Comparison of ENCODE assay signal across 8 cellular contexts in the genomic region with DNA sequence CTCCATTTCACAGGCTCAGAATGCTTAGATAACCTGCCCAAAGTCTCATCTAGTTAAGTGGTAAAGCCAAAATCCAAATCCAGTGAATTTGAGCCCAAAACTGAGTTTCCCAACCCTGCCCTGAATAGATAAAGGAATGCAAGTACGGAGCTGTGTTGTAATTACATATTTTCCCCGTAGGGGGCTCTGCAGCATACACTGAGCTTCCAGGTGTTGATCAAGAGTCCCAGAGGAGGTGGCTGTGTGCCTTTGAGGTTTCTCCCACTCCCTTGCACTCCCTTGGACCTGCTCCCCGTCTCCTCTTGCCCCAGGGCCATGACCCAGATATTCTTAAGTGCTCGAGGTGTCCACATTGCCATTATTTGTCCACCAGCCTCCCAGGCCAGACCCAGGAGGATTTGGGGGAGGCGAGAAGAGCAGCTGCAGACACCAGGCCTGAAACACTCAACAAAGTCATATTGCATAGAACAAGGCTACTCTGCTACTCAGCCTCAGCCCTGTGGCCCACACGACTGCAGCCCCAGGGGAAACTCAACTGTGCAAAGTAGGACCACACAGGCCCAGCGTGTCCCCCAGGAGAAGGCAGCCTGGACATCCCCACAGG. TPM values are rescaled to one million over a fixed set of nuclear protein-coding genes. Genes with fewer than 3 reads are reported as not detected.
DNase-seq lines count a peak whose midpoint lies in the region; ATAC-seq, FAIRE-seq and TF ChIP-seq lines count a peak whose summit lies in the region.

No MANE protein-coding gene starts in this region.

- H3K4me3 ChIP-seq in RWPE2 (ENCODE audit: severe bottlenecking) (no peak overlapping the region), bronchial epithelial cell (ENCODE audit: low read depth, low read length) (no peak overlapping the region)

- TF ChIP-seq CTCF in RWPE2 (IDR thresholded peaks at IDR 0.05; ENCODE audit: poor library complexity, severe bottlenecking) (peak; percentile 39), bronchial epithelial cell (IDR thresholded peaks at IDR 0.05; ENCODE audit: insufficient read depth, low read length, severe bottlenecking) (peak; percentile 83), nephron (IDR thresholded peaks at IDR 0.05; ENCODE audit: unreplicated experiment in 3 of 3) (peak in 2 of 3 experiments; percentile 20 to 45)

- H3K27ac ChIP-seq in RWPE2 (ENCODE audit: poor library complexity, severe bottlenecking) = no peak overlapping the region

- FAIRE-seq in bronchial epithelial cell (lab: Jason Lieb, UNC) = no peak

- DNase-seq in COR-L47 (lab: John Stamatoyannopoulos, UW) = peak; percentile 11
- DNase-seq in HEK293T (ENCODE audit: extremely low spot score) = peak; percentile 67
- DNase-seq in RWPE2 (ENCODE audit: low spot score) = no peak
- DNase-seq in bronchial epithelial cell (ENCODE audit: low read depth) = peak; percentile 56
- no peak for DNase-seq in T1000 (lab: John Stamatoyannopoulos, UW)
- no peak for DNase-seq in dedifferentiated amniotic fluid mesenchymal stem cell (ENCODE audit: extremely low spot score)
- DNase-seq in COLO829 (ENCODE audit: low spot score) = no peak

- no peaks in the 10 kb centered on the region for H3K36me3 ChIP-seq in RWPE2 (ENCODE audit: low read depth)
- H3K36me3 ChIP-seq in bronchial epithelial cell (ENCODE audit: control insufficient read depth, insufficient read depth, low read length) = no peaks in the 10 kb centered on the region

- no peaks in the 10 kb centered on the region for H3K36me3 Mint-ChIP-seq in nephron (ENCODE audit: low read depth)

- H3K27ac Mint-ChIP-seq in nephron = no peak overlapping the region

- H3K4me3 Mint-ChIP-seq in nephron = no peak overlapping the region

- H3K9me3 Mint-ChIP-seq in nephron = no peaks in the 10 kb centered on the region

- H3K4me1 Mint-ChIP-seq in nephron = no peaks in the 10 kb centered on the region

- CTCF ChIA-PET in HEK293T (lab: Yijun Ruan, JAX) = interaction anchor here (0.8 to 1.6 kb wide), 4 partner anchors 13 to 220 kb away, joined by 3 to 4 read pairs (median 3); no protein-coding TSS in a partner anchor

- POLR2A ChIA-PET in HEK293T (lab: Yijun Ruan, JAX) = no interaction called here

- H3K27me3 Mint-ChIP-seq in nephron (ENCODE audit: low read depth) = no peaks in the 10 kb centered on the region

- no peak; the same call in 2 of the 3 replicates for ATAC-seq in RWPE2 (ENCODE audit: low read depth)

- H3K9me3 ChIP-seq in RWPE2 (ENCODE audit: severe bottlenecking) = no peaks in the 10 kb centered on the region

- no peaks in the 10 kb centered on the region for H3K27me3 ChIP-seq in RWPE2 (ENCODE audit: insufficient read depth, poor library complexity, severe bottlenecking)
- no peaks in the 10 kb centered on the region for H3K27me3 ChIP-seq in bronchial epithelial cell (ENCODE audit: control insufficient read depth, insufficient read depth, low read length)

- peaks cover 4% of the 10 kb centered on the region for H3K4me1 ChIP-seq in RWPE2 (ENCODE audit: insufficient read depth, poor library complexity, severe bottlenecking)

TF ChIP-seq in HEK293T, 16 proteins besides CTCF, POLR2A, EP300 and RAD21:
- no peak for TF ChIP-seq BHLHE40 (IDR thresholded peaks at IDR 0.05; ENCODE audit: borderline replicate concordance)
- no peak for TF ChIP-seq SUZ12 (IDR thresholded peaks at IDR 0.05)
- TF ChIP-seq HDGF (IDR thresholded peaks at IDR 0.05; ENCODE audit: borderline replicate concordance) = no peak

RNA-seq across cellular contexts. Expression of a gene that starts 18.4 kb away (rescaled TPM):
- under 0.01 TPM in 1 of 2 replicates, not detected in the other for total RNA-seq in bronchial epithelial cell

RNA-seq across cellular contexts. Expression of a gene that starts 38.5 kb away (rescaled TPM):
- 0.79 and 3.3 TPM in 2 replicates for total RNA-seq in bronchial epithelial cell

Comparison
In these comparisons a context has a peak if more than half of its experiments do, and no peak if none do; other contexts are left out.
1. DNase-seq: peak in COR-L47 (single experiment), HEK293T (single experiment) and bronchial epithelial cell (single experiment); none in RWPE2 (single experiment), T1000 (single experiment), dedifferentiated amniotic fluid mesenchymal stem cell (single experiment) and COLO829 (single experiment).
2. CTCF ChIP-seq: peak in every context shown above with its lines; median percentile 83 in bronchial epithelial cell; 39 in RWPE2; 32 in nephron.